ENCODE assay signal across 1 cellular context in genomic region chr17:78793968-78794367, GRCh38.
TF ChIP-seq lines count a peak whose summit lies in the region.

No MANE protein-coding gene starts in this region.

TF ChIP-seq in IMR-90, 13 proteins besides CTCF, POLR2A, EP300 and RAD21 (continued from another document):
- TF ChIP-seq CEBPB (IDR thresholded peaks at IDR 0.05; ENCODE audit: low read depth, low read length) = no peak
- TF ChIP-seq FOS (IDR thresholded peaks at IDR 0.05; ENCODE audit: low read depth, low read length) = no peak
- TF ChIP-seq USF2 (IDR thresholded peaks at IDR 0.05; ENCODE audit: low read depth, low read length) = no peak
- TF ChIP-seq RCOR1 (IDR thresholded peaks at IDR 0.05; ENCODE audit: insufficient replicate concordance, low read length) = no peak
- no peak for TF ChIP-seq MAFK (IDR thresholded peaks at IDR 0.05; ENCODE audit: low read depth, low read length)
- no peak for TF ChIP-seq MAZ (IDR thresholded peaks at IDR 0.05; ENCODE audit: borderline replicate concordance, low read depth, low read length)
- no peak for TF ChIP-seq SMC3 (IDR thresholded peaks at IDR 0.05; ENCODE audit: low read depth, low read length)
- no peak for TF ChIP-seq MXI1 (IDR thresholded peaks at IDR 0.05; ENCODE audit: borderline replicate concordance, low read depth, low read length)
- no peak for TF ChIP-seq CHD1 (IDR thresholded peaks at IDR 0.05; ENCODE audit: low read depth, low read length)
- TF ChIP-seq ELK1 (IDR thresholded peaks at IDR 0.05; ENCODE audit: borderline replicate concordance, low read depth, low read length) = no peak
- no peak for TF ChIP-seq RFX5 (IDR thresholded peaks at IDR 0.05; ENCODE audit: low read depth, low read length)
